1 cellular context compared by ENCODE assay signal in the genomic region with DNA sequence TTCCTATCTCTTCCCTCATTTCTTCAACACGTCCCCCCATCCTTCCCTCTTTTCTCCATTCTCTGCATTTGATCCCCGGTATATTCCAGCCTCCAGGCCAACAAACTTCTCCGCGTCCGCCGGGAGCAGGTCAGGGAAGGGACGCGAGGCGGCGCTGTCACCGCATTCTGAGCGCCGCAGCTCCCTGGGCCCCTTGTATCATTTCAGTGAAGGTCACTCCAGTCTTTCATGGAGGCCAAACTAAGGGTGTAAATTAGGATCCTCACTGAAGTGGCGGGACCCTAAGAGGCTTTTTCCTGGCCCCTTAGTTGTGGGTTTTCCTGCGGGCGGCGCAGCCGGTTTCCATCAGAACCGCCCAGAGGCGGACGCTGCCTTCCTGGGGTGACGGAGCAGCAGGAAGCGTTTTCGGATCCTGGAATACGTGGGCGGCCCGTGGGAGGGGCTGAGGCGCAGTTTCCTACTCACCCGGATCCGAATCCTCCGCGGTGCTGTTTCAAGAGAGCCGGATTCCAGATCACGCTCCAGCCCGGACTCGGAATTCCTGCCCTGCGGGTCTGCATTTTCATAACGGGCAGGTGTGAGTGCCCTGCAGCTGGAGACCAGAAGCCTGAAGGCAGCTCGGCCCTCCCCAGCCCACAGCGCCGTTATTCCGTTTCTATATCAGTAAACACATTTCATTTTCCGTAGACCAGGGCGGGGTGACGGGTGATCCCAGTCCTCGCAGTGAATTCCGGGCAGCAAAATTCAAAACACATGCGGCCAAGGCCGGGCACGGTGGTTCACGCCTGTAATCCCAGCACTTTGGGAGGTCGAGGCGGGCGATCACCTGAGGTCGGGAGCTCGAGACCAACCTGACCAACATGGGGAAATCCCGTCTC.
TF ChIP-seq lines count a peak whose summit lies in the region.

No MANE protein-coding gene starts in this region.

TF ChIP-seq in HEK293, 187 proteins besides CTCF, POLR2A, EP300 and RAD21 (continued from another document and continues in another):
- TF ChIP-seq, protein P1, sequence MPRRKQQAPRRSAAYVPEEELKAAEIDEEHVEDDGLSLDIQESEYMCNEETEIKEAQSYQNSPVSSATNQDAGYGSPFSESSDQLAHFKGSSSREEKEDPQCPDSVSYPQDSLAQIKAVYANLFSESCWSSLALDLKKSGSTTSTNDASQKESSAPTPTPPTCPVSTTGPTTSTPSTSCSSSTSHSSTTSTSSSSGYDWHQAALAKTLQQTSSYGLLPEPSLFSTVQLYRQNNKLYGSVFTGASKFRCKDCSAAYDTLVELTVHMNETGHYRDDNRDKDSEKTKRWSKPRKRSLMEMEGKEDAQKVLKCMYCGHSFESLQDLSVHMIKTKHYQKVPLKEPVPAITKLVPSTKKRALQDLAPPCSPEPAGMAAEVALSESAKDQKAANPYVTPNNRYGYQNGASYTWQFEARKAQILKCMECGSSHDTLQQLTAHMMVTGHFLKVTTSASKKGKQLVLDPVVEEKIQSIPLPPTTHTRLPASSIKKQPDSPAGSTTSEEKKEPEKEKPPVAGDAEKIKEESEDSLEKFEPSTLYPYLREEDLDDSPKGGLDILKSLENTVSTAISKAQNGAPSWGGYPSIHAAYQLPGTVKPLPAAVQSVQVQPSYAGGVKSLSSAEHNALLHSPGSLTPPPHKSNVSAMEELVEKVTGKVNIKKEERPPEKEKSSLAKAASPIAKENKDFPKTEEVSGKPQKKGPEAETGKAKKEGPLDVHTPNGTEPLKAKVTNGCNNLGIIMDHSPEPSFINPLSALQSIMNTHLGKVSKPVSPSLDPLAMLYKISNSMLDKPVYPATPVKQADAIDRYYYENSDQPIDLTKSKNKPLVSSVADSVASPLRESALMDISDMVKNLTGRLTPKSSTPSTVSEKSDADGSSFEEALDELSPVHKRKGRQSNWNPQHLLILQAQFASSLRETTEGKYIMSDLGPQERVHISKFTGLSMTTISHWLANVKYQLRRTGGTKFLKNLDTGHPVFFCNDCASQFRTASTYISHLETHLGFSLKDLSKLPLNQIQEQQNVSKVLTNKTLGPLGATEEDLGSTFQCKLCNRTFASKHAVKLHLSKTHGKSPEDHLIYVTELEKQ (tag by site-specific recombination; IDR thresholded peaks at IDR 0.05; ENCODE audit: borderline replicate concordance): no peak
- TF ChIP-seq, protein P2, sequence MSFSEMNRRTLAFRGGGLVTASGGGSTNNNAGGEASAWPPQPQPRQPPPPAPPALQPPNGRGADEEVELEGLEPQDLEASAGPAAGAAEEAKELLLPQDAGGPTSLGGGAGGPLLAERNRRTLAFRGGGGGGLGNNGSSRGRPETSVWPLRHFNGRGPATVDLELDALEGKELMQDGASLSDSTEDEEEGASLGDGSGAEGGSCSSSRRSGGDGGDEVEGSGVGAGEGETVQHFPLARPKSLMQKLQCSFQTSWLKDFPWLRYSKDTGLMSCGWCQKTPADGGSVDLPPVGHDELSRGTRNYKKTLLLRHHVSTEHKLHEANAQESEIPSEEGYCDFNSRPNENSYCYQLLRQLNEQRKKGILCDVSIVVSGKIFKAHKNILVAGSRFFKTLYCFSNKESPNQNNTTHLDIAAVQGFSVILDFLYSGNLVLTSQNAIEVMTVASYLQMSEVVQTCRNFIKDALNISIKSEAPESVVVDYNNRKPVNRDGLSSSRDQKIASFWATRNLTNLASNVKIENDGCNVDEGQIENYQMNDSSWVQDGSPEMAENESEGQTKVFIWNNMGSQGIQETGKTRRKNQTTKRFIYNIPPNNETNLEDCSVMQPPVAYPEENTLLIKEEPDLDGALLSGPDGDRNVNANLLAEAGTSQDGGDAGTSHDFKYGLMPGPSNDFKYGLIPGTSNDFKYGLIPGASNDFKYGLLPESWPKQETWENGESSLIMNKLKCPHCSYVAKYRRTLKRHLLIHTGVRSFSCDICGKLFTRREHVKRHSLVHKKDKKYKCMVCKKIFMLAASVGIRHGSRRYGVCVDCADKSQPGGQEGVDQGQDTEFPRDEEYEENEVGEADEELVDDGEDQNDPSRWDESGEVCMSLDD (tag by site-specific recombination; IDR thresholded peaks at IDR 0.05): peak; percentile 68
- TF ChIP-seq TRIM28 (IDR thresholded peaks at IDR 0.05; ENCODE audit: borderline replicate concordance, low read length) (no peak), KLF10 (tag by site-specific recombination; IDR thresholded peaks at IDR 0.05) (peak; percentile 45; the same call in 1 of the 2 replicates), ZBTB7A (tag by site-specific recombination; IDR thresholded peaks at IDR 0.05; ENCODE audit: low read depth) (no peak), ZNF138 (tag by site-specific recombination; IDR thresholded peaks at IDR 0.05; ENCODE audit: borderline replicate concordance) (no peak), ZNF132 (tag by site-specific recombination; IDR thresholded peaks at IDR 0.05; ENCODE audit: borderline replicate concordance) (no peak), YY1 (tag by site-specific recombination; IDR thresholded peaks at IDR 0.05) (no peak), ZNF623 (tag by site-specific recombination; IDR thresholded peaks at IDR 0.05) (0 out of 2 replicates have a peak, but pooled peaks have one; percentile 12), HOXD13 (CRISPR knock-in tag; IDR thresholded peaks at IDR 0.05; ENCODE audit: borderline replicate concordance) (no peak), ZXDB (tag by site-specific recombination; IDR thresholded peaks at IDR 0.05) (peak; percentile 60; the same call in 1 of the 2 replicates), ZFP41 (tag by site-specific recombination; IDR thresholded peaks at IDR 0.05; ENCODE audit: borderline replicate concordance) (no peak), HOXC10 (CRISPR knock-in tag; IDR thresholded peaks at IDR 0.05) (no peak), ZNF658 (tag by site-specific recombination; IDR thresholded peaks at IDR 0.05) (no peak), ZNF585B (tag by site-specific recombination; IDR thresholded peaks at IDR 0.05) (no peak), BCL11B (tag by site-specific recombination; IDR thresholded peaks at IDR 0.05; ENCODE audit: low read depth) (peak; percentile 55; the same call in 1 of the 2 replicates), ZBTB1 (tag by site-specific recombination; IDR thresholded peaks at IDR 0.05) (no peak), IKZF3 (tag by site-specific recombination; IDR thresholded peaks at IDR 0.05) (peak; percentile 98), ZNF785 (tag by site-specific recombination; IDR thresholded peaks at IDR 0.05) (no peak), ZNF223 (tag by site-specific recombination; IDR thresholded peaks at IDR 0.05) (no peak), GLI2 (tag by site-specific recombination; IDR thresholded peaks at IDR 0.05; ENCODE audit: borderline replicate concordance, low read depth) (no peak), ZNF514 (tag by site-specific recombination; IDR thresholded peaks at IDR 0.05) (no peak), ZNF140 (tag by site-specific recombination; IDR thresholded peaks at IDR 0.05) (no peak), ZNF292 (tag by site-specific recombination; IDR thresholded peaks at IDR 0.05; ENCODE audit: borderline replicate concordance, low read depth) (no peak), KLF16 (tag by site-specific recombination; IDR thresholded peaks at IDR 0.05) (peak; percentile 49; the same call in 1 of the 2 replicates), YY2 (tag by site-specific recombination; IDR thresholded peaks at IDR 0.05) (no peak), ZNF768 (tag by site-specific recombination; IDR thresholded peaks at IDR 0.05) (no peak), ZNF324 (tag by site-specific recombination; IDR thresholded peaks at IDR 0.05) (peak; percentile 90), ZNF335 (tag by site-specific recombination; conservative IDR thresholded peaks at IDR 0.05) (peak; percentile 47), MEIS1 (CRISPR knock-in tag; IDR thresholded peaks at IDR 0.05; ENCODE audit: borderline replicate concordance) (no peak)
- TF ChIP-seq, protein P3, sequence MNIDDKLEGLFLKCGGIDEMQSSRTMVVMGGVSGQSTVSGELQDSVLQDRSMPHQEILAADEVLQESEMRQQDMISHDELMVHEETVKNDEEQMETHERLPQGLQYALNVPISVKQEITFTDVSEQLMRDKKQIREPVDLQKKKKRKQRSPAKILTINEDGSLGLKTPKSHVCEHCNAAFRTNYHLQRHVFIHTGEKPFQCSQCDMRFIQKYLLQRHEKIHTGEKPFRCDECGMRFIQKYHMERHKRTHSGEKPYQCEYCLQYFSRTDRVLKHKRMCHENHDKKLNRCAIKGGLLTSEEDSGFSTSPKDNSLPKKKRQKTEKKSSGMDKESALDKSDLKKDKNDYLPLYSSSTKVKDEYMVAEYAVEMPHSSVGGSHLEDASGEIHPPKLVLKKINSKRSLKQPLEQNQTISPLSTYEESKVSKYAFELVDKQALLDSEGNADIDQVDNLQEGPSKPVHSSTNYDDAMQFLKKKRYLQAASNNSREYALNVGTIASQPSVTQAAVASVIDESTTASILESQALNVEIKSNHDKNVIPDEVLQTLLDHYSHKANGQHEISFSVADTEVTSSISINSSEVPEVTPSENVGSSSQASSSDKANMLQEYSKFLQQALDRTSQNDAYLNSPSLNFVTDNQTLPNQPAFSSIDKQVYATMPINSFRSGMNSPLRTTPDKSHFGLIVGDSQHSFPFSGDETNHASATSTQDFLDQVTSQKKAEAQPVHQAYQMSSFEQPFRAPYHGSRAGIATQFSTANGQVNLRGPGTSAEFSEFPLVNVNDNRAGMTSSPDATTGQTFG (tag by site-specific recombination; IDR thresholded peaks at IDR 0.05; ENCODE audit: borderline replicate concordance): no peak
- TF ChIP-seq, protein P4, sequence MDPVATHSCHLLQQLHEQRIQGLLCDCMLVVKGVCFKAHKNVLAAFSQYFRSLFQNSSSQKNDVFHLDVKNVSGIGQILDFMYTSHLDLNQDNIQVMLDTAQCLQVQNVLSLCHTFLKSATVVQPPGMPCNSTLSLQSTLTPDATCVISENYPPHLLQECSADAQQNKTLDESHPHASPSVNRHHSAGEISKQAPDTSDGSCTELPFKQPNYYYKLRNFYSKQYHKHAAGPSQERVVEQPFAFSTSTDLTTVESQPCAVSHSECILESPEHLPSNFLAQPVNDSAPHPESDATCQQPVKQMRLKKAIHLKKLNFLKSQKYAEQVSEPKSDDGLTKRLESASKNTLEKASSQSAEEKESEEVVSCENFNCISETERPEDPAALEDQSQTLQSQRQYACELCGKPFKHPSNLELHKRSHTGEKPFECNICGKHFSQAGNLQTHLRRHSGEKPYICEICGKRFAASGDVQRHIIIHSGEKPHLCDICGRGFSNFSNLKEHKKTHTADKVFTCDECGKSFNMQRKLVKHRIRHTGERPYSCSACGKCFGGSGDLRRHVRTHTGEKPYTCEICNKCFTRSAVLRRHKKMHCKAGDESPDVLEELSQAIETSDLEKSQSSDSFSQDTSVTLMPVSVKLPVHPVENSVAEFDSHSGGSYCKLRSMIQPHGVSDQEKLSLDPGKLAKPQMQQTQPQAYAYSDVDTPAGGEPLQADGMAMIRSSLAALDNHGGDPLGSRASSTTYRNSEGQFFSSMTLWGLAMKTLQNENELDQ (tag by site-specific recombination; IDR thresholded peaks at IDR 0.05; ENCODE audit: low read depth): no peak
- TF ChIP-seq, protein P5, sequence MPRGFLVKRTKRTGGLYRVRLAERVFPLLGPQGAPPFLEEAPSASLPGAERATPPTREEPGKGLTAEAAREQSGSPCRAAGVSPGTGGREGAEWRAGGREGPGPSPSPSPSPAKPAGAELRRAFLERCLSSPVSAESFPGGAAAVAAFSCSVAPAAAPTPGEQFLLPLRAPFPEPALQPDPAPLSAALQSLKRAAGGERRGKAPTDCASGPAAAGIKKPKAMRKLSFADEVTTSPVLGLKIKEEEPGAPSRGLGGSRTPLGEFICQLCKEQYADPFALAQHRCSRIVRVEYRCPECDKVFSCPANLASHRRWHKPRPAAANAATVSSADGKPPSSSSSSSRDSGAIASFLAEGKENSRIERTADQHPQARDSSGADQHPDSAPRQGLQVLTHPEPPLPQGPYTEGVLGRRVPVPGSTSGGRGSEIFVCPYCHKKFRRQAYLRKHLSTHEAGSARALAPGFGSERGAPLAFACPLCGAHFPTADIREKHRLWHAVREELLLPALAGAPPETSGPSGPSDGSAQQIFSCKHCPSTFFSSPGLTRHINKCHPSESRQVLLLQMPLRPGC (tag by site-specific recombination; IDR thresholded peaks at IDR 0.05): 0 out of 2 replicates have a peak, but pooled peaks have one; percentile 15
- TF ChIP-seq, protein P6, sequence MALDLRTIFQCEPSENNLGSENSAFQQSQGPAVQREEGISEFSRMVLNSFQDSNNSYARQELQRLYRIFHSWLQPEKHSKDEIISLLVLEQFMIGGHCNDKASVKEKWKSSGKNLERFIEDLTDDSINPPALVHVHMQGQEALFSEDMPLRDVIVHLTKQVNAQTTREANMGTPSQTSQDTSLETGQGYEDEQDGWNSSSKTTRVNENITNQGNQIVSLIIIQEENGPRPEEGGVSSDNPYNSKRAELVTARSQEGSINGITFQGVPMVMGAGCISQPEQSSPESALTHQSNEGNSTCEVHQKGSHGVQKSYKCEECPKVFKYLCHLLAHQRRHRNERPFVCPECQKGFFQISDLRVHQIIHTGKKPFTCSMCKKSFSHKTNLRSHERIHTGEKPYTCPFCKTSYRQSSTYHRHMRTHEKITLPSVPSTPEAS (tag by site-specific recombination; IDR thresholded peaks at IDR 0.05): peak; percentile 16; the same call in 1 of the 2 replicates
- TF ChIP-seq, protein P7, sequence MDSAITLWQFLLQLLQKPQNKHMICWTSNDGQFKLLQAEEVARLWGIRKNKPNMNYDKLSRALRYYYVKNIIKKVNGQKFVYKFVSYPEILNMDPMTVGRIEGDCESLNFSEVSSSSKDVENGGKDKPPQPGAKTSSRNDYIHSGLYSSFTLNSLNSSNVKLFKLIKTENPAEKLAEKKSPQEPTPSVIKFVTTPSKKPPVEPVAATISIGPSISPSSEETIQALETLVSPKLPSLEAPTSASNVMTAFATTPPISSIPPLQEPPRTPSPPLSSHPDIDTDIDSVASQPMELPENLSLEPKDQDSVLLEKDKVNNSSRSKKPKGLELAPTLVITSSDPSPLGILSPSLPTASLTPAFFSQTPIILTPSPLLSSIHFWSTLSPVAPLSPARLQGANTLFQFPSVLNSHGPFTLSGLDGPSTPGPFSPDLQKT (IDR thresholded peaks at IDR 0.05; ENCODE audit: borderline replicate concordance, low read depth, low read length): no peak
- TF ChIP-seq, protein P8, sequence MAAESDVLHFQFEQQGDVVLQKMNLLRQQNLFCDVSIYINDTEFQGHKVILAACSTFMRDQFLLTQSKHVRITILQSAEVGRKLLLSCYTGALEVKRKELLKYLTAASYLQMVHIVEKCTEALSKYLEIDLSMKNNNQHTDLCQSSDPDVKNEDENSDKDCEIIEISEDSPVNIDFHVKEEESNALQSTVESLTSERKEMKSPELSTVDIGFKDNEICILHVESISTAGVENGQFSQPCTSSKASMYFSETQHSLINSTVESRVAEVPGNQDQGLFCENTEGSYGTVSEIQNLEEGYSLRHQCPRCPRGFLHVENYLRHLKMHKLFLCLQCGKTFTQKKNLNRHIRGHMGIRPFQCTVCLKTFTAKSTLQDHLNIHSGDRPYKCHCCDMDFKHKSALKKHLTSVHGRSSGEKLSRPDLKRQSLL (tag by site-specific recombination; IDR thresholded peaks at IDR 0.05): no peak
